19 cellular contexts compared by ENCODE assay signal in the genomic region with DNA sequence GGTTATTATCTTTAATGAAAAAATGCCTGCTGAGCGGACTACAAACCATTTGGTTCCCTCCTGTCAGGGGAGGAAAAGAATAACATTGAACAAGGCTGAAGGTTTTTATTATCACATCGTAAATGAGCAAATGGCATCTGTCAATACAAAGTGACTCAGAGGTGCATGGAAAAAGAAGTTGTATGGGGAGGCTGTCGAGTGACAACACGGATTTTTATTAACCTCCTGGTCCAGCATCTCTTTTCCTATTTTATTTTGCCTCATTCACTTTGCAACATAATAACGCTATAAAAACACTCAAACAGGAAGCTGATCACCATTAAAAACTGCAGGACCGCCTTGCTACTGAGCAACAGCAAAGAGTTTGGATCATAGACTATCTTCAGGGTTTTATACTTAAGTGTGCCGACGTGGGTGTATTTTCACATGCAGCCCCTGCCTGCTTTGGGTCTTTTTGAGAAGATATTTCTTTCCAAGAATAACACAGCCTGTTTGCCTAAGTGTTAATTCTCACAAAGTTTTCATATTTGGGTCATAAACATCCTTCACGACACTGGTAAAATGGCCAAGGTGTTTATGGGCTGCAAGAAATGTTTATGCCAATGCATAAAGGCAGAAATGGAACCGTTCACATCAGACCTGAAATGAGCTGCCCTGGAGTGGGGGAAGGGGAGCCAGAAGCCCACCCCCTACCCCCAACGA.
DNase-seq lines count a peak whose midpoint lies in the region; ATAC-seq and TF ChIP-seq lines count a peak whose summit lies in the region.
"Had no signal": no experiment of that assay in that cellular context is flagged by ENCODE, and none has a peak within 500 bp of the region (broad histone marks: within the 10 kb centered on the region; RNA-seq: fewer than 3 reads in every experiment).

No MANE protein-coding gene starts in this region.

- ATAC-seq in Right ventricle myocardium superior (ENCODE audit: poor library complexity) (no peak), left ventricle myocardium superior (no peak)
- ATAC-seq: heart right ventricle; stimulated activated naive CD8-positive, alpha-beta T cell treated with anti-CD3 and anti-CD28 coated beads, Interleukin-15, amount 100 ng/mL, for 72 hours had no signal

- peak overlapping the region in 4 of 5 experiments; percentile 47 to 73 (median 54) for H3K4me3 Mint-ChIP-seq in brain
- peak overlapping the region; percentile 28 to 46 (median 46) for H3K4me3 Mint-ChIP-seq in nephron
- no peak overlapping the region for H3K4me3 Mint-ChIP-seq in HFFc6
- H3K4me3 Mint-ChIP-seq: IgD-negative memory B cell; stimulated activated naive CD8-positive, alpha-beta T cell treated with anti-CD3 and anti-CD28 coated beads, Interleukin-15, amount 100 ng/mL, for 72 hours had no signal

- DNase-seq in DMS153 treated with DMSO at 0.1 percent for 48 hours (lab: John Stamatoyannopoulos, UW; ENCODE audit: unreplicated experiment) (peak; percentile 74), NCI-H146 (lab: John Stamatoyannopoulos, UW) (peak; percentile 43), HFFc6 (no peak), Right ventricle myocardium superior (no peak), left ventricle myocardium superior (no peak)
- no peak for DNase-seq in stimulated activated CD4-positive, alpha-beta T cell treated with anti-CD3 and anti-CD28 coated beads, Interleukin-4, amount 100 ng/mL, for 24 hours
- DNase-seq: activated CD4-positive, alpha-beta T cell treated with anti-CD3 and anti-CD28 coated beads for 48 hours; activated CD8-positive, alpha-beta memory T cell treated with anti-CD3 and anti-CD28 coated beads, Interleukin-2, amount 50 U/mL, for 48 hours; activated naive CD4-positive, alpha-beta T cell treated with Interleukin-2 at 50 U/mL for 16 hours; dorsolateral prefrontal cortex; heart right ventricle; kidney; NCI-H1092 treated with DMSO at 0.1 percent for 48 hours; stimulated activated CD4-positive, alpha-beta T cell treated with anti-CD3 and anti-CD28 coated beads, Interleukin-12 subunit alpha, Interleukin-12 subunit beta, amount 100 ng/mL, for 4 hours; stimulated activated naive CD8-positive, alpha-beta T cell treated with anti-CD3 and anti-CD28 coated beads, Interleukin-15, amount 100 ng/mL, for 72 hours; T-helper 9 cell had no signal

- intact Hi-C loops in Right ventricle myocardium superior (cut with DNase I) = no loop called here
- intact Hi-C loops in left ventricle myocardium superior (cut with micrococcal nuclease) = no loop called here

- H3K4me1 Mint-ChIP-seq in brain = peaks cover 34% of the 10 kb centered on the region
- peaks cover 34% of the 10 kb centered on the region for H3K4me1 Mint-ChIP-seq in nephron
- peaks cover 35% of the 10 kb centered on the region for H3K4me1 Mint-ChIP-seq in HFFc6 (ENCODE audit: low read depth)
- H3K4me1 Mint-ChIP-seq: IgD-negative memory B cell; stimulated activated naive CD8-positive, alpha-beta T cell treated with anti-CD3 and anti-CD28 coated beads, Interleukin-15, amount 100 ng/mL, for 72 hours had no signal

- H3K36me3 Mint-ChIP-seq in brain (no peaks in the 10 kb centered on the region), nephron (ENCODE audit: low read depth) (no peaks in the 10 kb centered on the region), HFFc6 (ENCODE audit: low read depth) (no peaks in the 10 kb centered on the region)
- H3K36me3 Mint-ChIP-seq: IgD-negative memory B cell had no signal

- H3K9me3 Mint-ChIP-seq in brain = peaks cover 0 to 5% (median 0%) of the 10 kb centered on the region in 5 experiments
- H3K9me3 Mint-ChIP-seq in nephron = peaks cover 4% of the 10 kb centered on the region
- H3K9me3 Mint-ChIP-seq in HFFc6 = no peaks in the 10 kb centered on the region
- H3K9me3 Mint-ChIP-seq: stimulated activated naive CD8-positive, alpha-beta T cell treated with anti-CD3 and anti-CD28 coated beads, Interleukin-15, amount 100 ng/mL, for 72 hours had no signal

- H3K27ac Mint-ChIP-seq in brain (peak overlapping the region; percentile 28 to 64 (median 43)), nephron (peak overlapping the region; percentile 12 to 83 (median 63)), HFFc6 (no peak overlapping the region)
- H3K27ac Mint-ChIP-seq: IgD-negative memory B cell had no signal

- no peak for TF ChIP-seq CTCF in brain (conservative IDR thresholded peaks at IDR 0.05)
- TF ChIP-seq CTCF in nephron (IDR thresholded peaks at IDR 0.05; ENCODE audit: unreplicated experiment in 3 of 3) = no peak
- no peak for TF ChIP-seq CTCF in HFFc6 (IDR thresholded peaks at IDR 0.05)

- H3K27me3 Mint-ChIP-seq in brain = peaks cover 3% of the 10 kb centered on the region
- peaks cover 6% of the 10 kb centered on the region for H3K27me3 Mint-ChIP-seq in nephron (ENCODE audit: low read depth)
- H3K27me3 Mint-ChIP-seq in HFFc6 (ENCODE audit: insufficient read depth) = peaks cover 3% of the 10 kb centered on the region
- H3K27me3 Mint-ChIP-seq: IgD-negative memory B cell; stimulated activated naive CD8-positive, alpha-beta T cell treated with anti-CD3 and anti-CD28 coated beads, Interleukin-15, amount 100 ng/mL, for 72 hours had no signal

Comparison
In these comparisons a context has a peak if more than half of its experiments do, and no peak if none do; other contexts are left out.
1. DNase-seq: peak in DMS153 treated with DMSO at 0.1 percent for 48 hours (single experiment) and NCI-H146 (single experiment); none in stimulated activated CD4-positive, alpha-beta T cell treated with anti-CD3 and anti-CD28 coated beads, Interleukin-4, amount 100 ng/mL, for 24 hours (single experiment), HFFc6 (single experiment), Right ventricle myocardium superior (single experiment) and left ventricle myocardium superior (single experiment).